In genomic region chr3:140530603-140531002, GRCh38 we compare ENCODE assay signal across 18 cellular contexts.
"Had no signal": no experiment of that assay in that cellular context is flagged by ENCODE, and none has a peak within 500 bp of the region (broad histone marks: within the 10 kb centered on the region; RNA-seq: fewer than 3 reads in every experiment).

No MANE protein-coding gene starts in this region.

- H3K4me3 Mint-ChIP-seq: activated naive CD8-positive, alpha-beta T cell treated with anti-CD3 and anti-CD28 coated beads, Interleukin-2, amount 10 ng/mL, durations not matched to agents 7 days and 5 days; endodermal cell; natural killer cell; stimulated activated naive B cell treated with anti-CD40 and anti-IgM and Interleukin-4, amounts not matched to agents 10 μg/mL and 1 μg/mL and 100 μg/mL, for 72 hours; T-cell had no signal

- H3K27me3 Mint-ChIP-seq: stimulated activated naive B cell treated with anti-CD40 and anti-IgM and Interleukin-4, amounts not matched to agents 10 μg/mL and 1 μg/mL and 100 μg/mL, for 72 hours had no signal

- H3K4me3 ChIP-seq: dorsolateral prefrontal cortex, gastrocnemius medialis, heart right ventricle, mucosa of descending colon, thyroid gland had no signal

- H3K27me3 ChIP-seq: dorsolateral prefrontal cortex, gastrocnemius medialis, heart right ventricle, thyroid gland had no signal

- H3K9me3 Mint-ChIP-seq: endodermal cell, natural killer cell had no signal

- H3K4me1 ChIP-seq: gastrocnemius medialis, thyroid gland had no signal

- H3K27ac Mint-ChIP-seq: activated naive CD8-positive, alpha-beta T cell treated with anti-CD3 and anti-CD28 coated beads, Interleukin-2, amount 10 ng/mL, durations not matched to agents 7 days and 5 days; endodermal cell; natural killer cell; stimulated activated naive B cell treated with anti-CD40 and anti-IgM and Interleukin-4, amounts not matched to agents 10 μg/mL and 1 μg/mL and 100 μg/mL, for 72 hours; T-cell had no signal

- H3K27ac ChIP-seq: dorsolateral prefrontal cortex, gastrocnemius medialis, heart right ventricle, thyroid gland had no signal

- H3K4me1 Mint-ChIP-seq: activated naive CD8-positive, alpha-beta T cell treated with anti-CD3 and anti-CD28 coated beads, Interleukin-2, amount 10 ng/mL, durations not matched to agents 7 days and 5 days; natural killer cell; stimulated activated naive B cell treated with anti-CD40 and anti-IgM and Interleukin-4, amounts not matched to agents 10 μg/mL and 1 μg/mL and 100 μg/mL, for 72 hours; T-cell had no signal

- H3K36me3 ChIP-seq: gastrocnemius medialis, heart right ventricle, thyroid gland had no signal

- H3K36me3 Mint-ChIP-seq: activated naive CD8-positive, alpha-beta T cell treated with anti-CD3 and anti-CD28 coated beads, Interleukin-2, amount 10 ng/mL, durations not matched to agents 7 days and 5 days; natural killer cell; stimulated activated naive B cell treated with anti-CD40 and anti-IgM and Interleukin-4, amounts not matched to agents 10 μg/mL and 1 μg/mL and 100 μg/mL, for 72 hours; T-cell had no signal

- H3K9me3 ChIP-seq: gastrocnemius medialis, mucosa of descending colon, thyroid gland had no signal

- ATAC-seq: gastrocnemius medialis, heart right ventricle, left lobe of liver, mucosa of descending colon, natural killer cell, T-cell had no signal

- DNase-seq: activated CD4-positive, alpha-beta T cell treated with anti-CD3 and anti-CD28 coated beads, Interleukin-2, amount 50 U/mL, for 4 hours; activated naive CD4-positive, alpha-beta T cell; activated naive CD8-positive, alpha-beta T cell treated with anti-CD3 and anti-CD28 coated beads, Interleukin-2, amount 10 ng/mL, durations not matched to agents 7 days and 5 days; activated T-cell treated with anti-CD3 and anti-CD28 coated beads for 4 hours; anterior cingulate cortex; dorsolateral prefrontal cortex; endodermal cell; gastrocnemius medialis; heart right ventricle; mucosa of descending colon; natural killer cell; posterior cingulate gyrus; stimulated activated CD4-positive, alpha-beta T cell treated with anti-CD3 and anti-CD28 coated beads, Interleukin-2, amount 100 ng/mL, for 48 hours; stimulated activated naive B cell treated with anti-CD40 and anti-IgM and Interleukin-4, amounts not matched to agents 10 μg/mL and 1 μg/mL and 100 μg/mL, for 72 hours; T-cell; T-helper 9 cell; thyroid gland had no signal
